ENCODE assay signal across 15 cellular contexts in the genomic region with DNA sequence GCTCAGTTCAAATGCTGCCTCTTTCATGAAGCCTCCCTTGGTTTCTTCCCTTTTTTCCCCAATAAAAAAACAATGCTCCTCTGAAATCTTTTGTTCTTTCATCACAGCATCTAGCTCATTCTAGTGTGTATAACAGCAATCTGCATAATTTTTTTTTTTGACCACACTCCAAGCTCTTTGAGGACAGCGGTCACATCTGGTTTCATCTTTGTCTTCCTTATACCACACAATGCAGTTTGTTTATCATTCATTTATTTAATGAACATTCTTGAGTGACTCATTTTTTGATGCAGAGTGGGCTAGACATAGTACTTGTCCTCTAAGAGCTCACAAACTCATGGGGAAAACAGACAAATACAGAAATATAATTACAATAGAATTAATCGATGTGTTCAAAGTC. TPM values are rescaled to one million over a fixed set of nuclear protein-coding genes. Genes with fewer than 3 reads are reported as not detected.
DNase-seq lines count a peak whose midpoint lies in the region; ATAC-seq, FAIRE-seq and TF ChIP-seq lines count a peak whose summit lies in the region.
"Had no signal": no experiment of that assay in that cellular context is flagged by ENCODE, and none has a peak within 500 bp of the region (broad histone marks: within the 10 kb centered on the region; RNA-seq: fewer than 3 reads in every experiment).

No MANE protein-coding gene starts in this region.

- no peaks in the 10 kb centered on the region for H3K27me3 ChIP-seq in CD4-positive, alpha-beta memory T cell (ENCODE audit: insufficient read depth, low read length)
- no peaks in the 10 kb centered on the region for H3K27me3 ChIP-seq in muscle layer of duodenum (ENCODE audit: low read depth, low read length)
- no peaks in the 10 kb centered on the region for H3K27me3 ChIP-seq in pancreas

- DNase-seq in CD4-positive, alpha-beta memory T cell: peak in 3 of 5 donors; percentile 41 to 48 (median 42)
- DNase-seq in H4 (ENCODE audit: low spot score): peak; percentile 54
- peak; percentile 37 for DNase-seq in activated CD8-positive, alpha-beta T cell treated with anti-CD3 and anti-CD28 coated beads, Interleukin-2, amount 10 ng/mL, durations not matched to agents 7 days and 5 days
- no peak for DNase-seq in pancreas
- no peak for DNase-seq in LoVo (ENCODE audit: low spot score)
- no peak for DNase-seq in GM12892 (ENCODE audit: insufficient read length)
- no peak for DNase-seq in mucosa of gallbladder (ENCODE audit: low spot score)
- DNase-seq: activated naive CD4-positive, alpha-beta T cell treated with anti-CD3 and anti-CD28 coated beads for 36 hours; AML-193; DMS79; NCI-H1092 treated with DMSO at 0.1 percent for 48 hours; NCI-H226; stimulated activated CD4-positive, alpha-beta T cell treated with anti-CD3 and anti-CD28 coated beads, Interleukin-12 subunit alpha, Interleukin-12 subunit beta, amount 100 ng/mL, for 4 hours had no signal

- intact Hi-C loops in CD4-positive, alpha-beta memory T cell (cut with micrococcal nuclease): loop anchor here (10.0 kb wide), 1 partner anchor 623 kb away; a partner anchor contains a TSS
- intact Hi-C loops in pancreas (cut with DNase I): no loop called here

- no peak overlapping the region for H3K4me3 Mint-ChIP-seq in CD4-positive, alpha-beta memory T cell
- no peak overlapping the region for H3K4me3 Mint-ChIP-seq in activated CD8-positive, alpha-beta T cell treated with anti-CD3 and anti-CD28 coated beads, Interleukin-2, amount 10 ng/mL, durations not matched to agents 7 days and 5 days
- H3K4me3 Mint-ChIP-seq: activated naive CD4-positive, alpha-beta T cell treated with anti-CD3 and anti-CD28 coated beads for 36 hours had no signal

- H3K4me1 Mint-ChIP-seq in CD4-positive, alpha-beta memory T cell: peaks cover 34 to 46% (median 37%) of the 10 kb centered on the region in 4 donors
- H3K4me1 Mint-ChIP-seq in activated CD8-positive, alpha-beta T cell treated with anti-CD3 and anti-CD28 coated beads, Interleukin-2, amount 10 ng/mL, durations not matched to agents 7 days and 5 days (ENCODE audit: low read depth): peaks cover 37% of the 10 kb centered on the region

- H3K9me3 ChIP-seq in CD4-positive, alpha-beta memory T cell (ENCODE audit: control insufficient read depth in 1 of 2, low read length in 2 of 2): no peaks in the 10 kb centered on the region
- H3K9me3 ChIP-seq in muscle layer of duodenum (ENCODE audit: control insufficient read depth in 1 of 2, low read length in 2 of 2) (no peaks in the 10 kb centered on the region), pancreas (no peaks in the 10 kb centered on the region)

- H3K27ac ChIP-seq in CD4-positive, alpha-beta memory T cell (ENCODE audit: low read depth, low read length): peak overlapping the region; percentile 52
- peak overlapping the region; percentile 19 for H3K27ac ChIP-seq in muscle layer of duodenum (ENCODE audit: low read length)
- no peak overlapping the region for H3K27ac ChIP-seq in pancreas

- CTCF ChIA-PET in CD4-positive, alpha-beta memory T cell (lab: Charles Lee; ENCODE audit: partially characterized antibody): interaction anchor here (0.8 to 4.1 kb wide), 6 partner anchors 12 to 110 kb away, joined by 3 to 21 read pairs (median 4); no protein-coding TSS in a partner anchor
- CTCF ChIA-PET in activated CD8-positive, alpha-beta T cell treated with anti-CD3 and anti-CD28 coated beads, Interleukin-2, amount 10 ng/mL, durations not matched to agents 7 days and 5 days (lab: Charles Lee): interaction anchor here (0.9 to 1.8 kb wide), 6 partner anchors 16 to 111 kb away, joined by 3 to 11 read pairs (median 4); no protein-coding TSS in a partner anchor

- no peaks in the 10 kb centered on the region for H3K9me3 Mint-ChIP-seq in CD4-positive, alpha-beta memory T cell
- no peaks in the 10 kb centered on the region for H3K9me3 Mint-ChIP-seq in activated CD8-positive, alpha-beta T cell treated with anti-CD3 and anti-CD28 coated beads, Interleukin-2, amount 10 ng/mL, durations not matched to agents 7 days and 5 days (ENCODE audit: insufficient read depth)
- H3K9me3 Mint-ChIP-seq: activated naive CD4-positive, alpha-beta T cell treated with anti-CD3 and anti-CD28 coated beads for 36 hours had no signal

- H3K27ac Mint-ChIP-seq in CD4-positive, alpha-beta memory T cell: no peak overlapping the region
- no peak overlapping the region for H3K27ac Mint-ChIP-seq in activated CD8-positive, alpha-beta T cell treated with anti-CD3 and anti-CD28 coated beads, Interleukin-2, amount 10 ng/mL, durations not matched to agents 7 days and 5 days
- H3K27ac Mint-ChIP-seq: activated naive CD4-positive, alpha-beta T cell treated with anti-CD3 and anti-CD28 coated beads for 36 hours had no signal

- ATAC-seq in activated CD8-positive, alpha-beta T cell treated with anti-CD3 and anti-CD28 coated beads, Interleukin-2, amount 10 ng/mL, durations not matched to agents 7 days and 5 days: peak; percentile 17
- no peak for ATAC-seq in pancreas

- H3K36me3 Mint-ChIP-seq in CD4-positive, alpha-beta memory T cell: peaks cover 0 to 20% of the 10 kb centered on the region in 2 donors
- peaks cover 33% of the 10 kb centered on the region for H3K36me3 Mint-ChIP-seq in activated CD8-positive, alpha-beta T cell treated with anti-CD3 and anti-CD28 coated beads, Interleukin-2, amount 10 ng/mL, durations not matched to agents 7 days and 5 days (ENCODE audit: low read depth)

- WGBS in pancreas, 2 donors: 79 to 91% methylated on average over 2 of the region's 2 CpGs

- TF ChIP-seq CTCF in pancreas (IDR thresholded peaks at IDR 0.05): no peak

- H3K4me1 ChIP-seq in CD4-positive, alpha-beta memory T cell (ENCODE audit: insufficient read depth, low read length): peaks cover 97% of the 10 kb centered on the region
- H3K4me1 ChIP-seq in muscle layer of duodenum (ENCODE audit: control insufficient read depth in 1 of 2, insufficient read depth in 2 of 2, low read length in 2 of 2) (peaks cover 5 to 31% of the 10 kb centered on the region in 2 donors), pancreas (no peaks in the 10 kb centered on the region)

- FAIRE-seq in pancreas (lab: Jason Lieb, UNC) (no peak), GM12892 (lab: Jason Lieb, UNC) (no peak)
- FAIRE-seq: keratinocyte had no signal

- H3K27me3 Mint-ChIP-seq in CD4-positive, alpha-beta memory T cell: no peaks in the 10 kb centered on the region
- no peaks in the 10 kb centered on the region for H3K27me3 Mint-ChIP-seq in activated CD8-positive, alpha-beta T cell treated with anti-CD3 and anti-CD28 coated beads, Interleukin-2, amount 10 ng/mL, durations not matched to agents 7 days and 5 days (ENCODE audit: low read depth)

- POLR2A ChIA-PET in CD4-positive, alpha-beta memory T cell (lab: Charles Lee; ENCODE audit: partially characterized antibody): interaction anchor here (0.7 to 4.9 kb wide), 7 partner anchors 9 to 54 kb away, joined by 3 to 42 read pairs (median 3); no protein-coding TSS in a partner anchor
- POLR2A ChIA-PET in activated CD8-positive, alpha-beta T cell treated with anti-CD3 and anti-CD28 coated beads, Interleukin-2, amount 10 ng/mL, durations not matched to agents 7 days and 5 days (lab: Charles Lee): interaction anchor here (1.2 to 13.4 kb wide), 2 partner anchors 16 to 19 kb away, joined by 3 to 366 read pairs; no protein-coding TSS in a partner anchor

- no peaks in the 10 kb centered on the region for H3K36me3 ChIP-seq in CD4-positive, alpha-beta memory T cell (ENCODE audit: insufficient read depth, low read length)
- H3K36me3 ChIP-seq in muscle layer of duodenum (ENCODE audit: control insufficient read depth in 1 of 2, insufficient read depth in 2 of 2, low read length in 2 of 2): no peaks in the 10 kb centered on the region
- H3K36me3 ChIP-seq in pancreas: no peaks in the 10 kb centered on the region

- no peak for TF ChIP-seq POLR2A in GM12892 (IDR thresholded peaks at IDR 0.05; ENCODE audit: low read depth, low read length)

- no peak overlapping the region for H3K4me3 ChIP-seq in CD4-positive, alpha-beta memory T cell (ENCODE audit: low read length in 2 of 2)
- H3K4me3 ChIP-seq in muscle layer of duodenum (ENCODE audit: low read depth in 1 of 2, low read length in 2 of 2) (no peak overlapping the region), pancreas (no peak overlapping the region)

RNA-seq across cellular contexts. Expression of a gene that starts 7.3 kb away (rescaled TPM):
- total RNA-seq in CD4-positive, alpha-beta memory T cell: 10 to 100 TPM; 81.3 to 84.8 TPM
- 100 to 1,000 TPM; 159 to 177 TPM for polyA plus RNA-seq in CD4-positive, alpha-beta memory T cell
- 22.1 and 32.3 TPM in 2 replicates for total RNA-seq in H4 (2014; rRNA removed; shearing (Covaris generic))
- total RNA-seq in activated CD8-positive, alpha-beta T cell treated with anti-CD3 and anti-CD28 coated beads, Interleukin-2, amount 10 ng/mL, durations not matched to agents 7 days and 5 days: 100 to 1,000 TPM; 293 to 302 TPM
- total RNA-seq in pancreas (10 to 100 TPM in 2 of 6 donors, 1 to 10 TPM in 4; 1.7 to 15.4 (median 6.2) TPM), mucosa of gallbladder (14.2 TPM)
- polyA plus RNA-seq in pancreas: 10 to 100 TPM in 1 of 2 donors, 1 to 10 TPM in 1; 4.8 to 23.0 TPM
- 51.9 TPM for polyA plus RNA-seq in GM12892 (2012; ENCODE audit: missing spikeins)

Comparison
In these comparisons a context has a peak if more than half of its experiments do, and no peak if none do; other contexts are left out.
1. DNase-seq: peak in CD4-positive, alpha-beta memory T cell (3 of 5), H4 (single experiment) and activated CD8-positive, alpha-beta T cell treated with anti-CD3 and anti-CD28 coated beads, Interleukin-2, amount 10 ng/mL, durations not matched to agents 7 days and 5 days (single experiment); none in pancreas (0 of 6), LoVo (single experiment), GM12892 (single experiment) and mucosa of gallbladder (single experiment).
2. H3K27ac ChIP-seq: peak in CD4-positive, alpha-beta memory T cell (single experiment) and muscle layer of duodenum (single experiment); none in pancreas (0 of 4).